Comparison of ENCODE assay signal across 8 cellular contexts in the genomic region with DNA sequence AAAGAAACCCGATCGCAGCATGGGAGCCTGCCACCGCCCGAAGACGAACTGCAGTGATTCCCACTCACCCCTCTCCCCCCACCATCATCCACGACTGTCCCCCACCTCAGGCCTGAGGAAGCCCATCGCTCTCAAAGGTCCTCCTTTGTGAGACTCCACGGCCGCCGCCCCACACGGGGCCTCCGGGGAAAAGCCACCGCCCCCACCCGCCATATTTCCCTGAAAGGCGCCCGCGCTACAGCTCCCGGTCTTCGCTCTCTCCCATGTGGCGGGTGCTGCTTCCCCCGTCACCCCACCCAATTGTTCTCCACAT. TPM values are rescaled to one million over a fixed set of nuclear protein-coding genes. Genes with fewer than 3 reads are reported as not detected.
A peak's percentile ranks its signal among the peaks of the same experiment; 100 is the strongest.
DNase-seq lines count a peak whose midpoint lies in the region; ATAC-seq and TF ChIP-seq lines count a peak whose summit lies in the region.

No MANE protein-coding gene starts in this region.

- H3K4me1 ChIP-seq in ACC112 (ENCODE audit: control insufficient read depth, insufficient read depth, low read length, unreplicated experiment) (peaks cover 14% of the 10 kb centered on the region), testis (peaks cover 32% of the 10 kb centered on the region)

- no peaks in the 10 kb centered on the region for H3K27me3 Mint-ChIP-seq in memory B cell

- H3K9me3 Mint-ChIP-seq in memory B cell = no peaks in the 10 kb centered on the region

- H3K4me3 ChIP-seq in ACC112 (ENCODE audit: low read depth, low read length) (peak overlapping the region; percentile 88), testis (peak overlapping the region; percentile 88 to 99)

- peaks cover 57% of the 10 kb centered on the region for H3K79me2 ChIP-seq in ACC112 (ENCODE audit: control insufficient read depth, insufficient read depth, low read length, unreplicated experiment)

- H3K36me3 ChIP-seq in ACC112 (ENCODE audit: insufficient read depth, low read length) = peaks cover 5% of the 10 kb centered on the region; the same call in 1 of the 2 replicates
- no peaks in the 10 kb centered on the region for H3K36me3 ChIP-seq in testis (ENCODE audit: low read depth, missing control alignments)

- no peaks in the 10 kb centered on the region for H3K27me3 ChIP-seq in ACC112 (ENCODE audit: insufficient read depth, low read length)
- H3K27me3 ChIP-seq in testis = no peaks in the 10 kb centered on the region

- no peak overlapping the region for H2AFZ ChIP-seq in ACC112 (ENCODE audit: low read length, unreplicated experiment)

- DNase-seq in NOMO-1 treated with DMSO at 0.1 percent for 48 hours (lab: John Stamatoyannopoulos, UW; ENCODE audit: unreplicated experiment) (peak; percentile 38), memory B cell (ENCODE audit: low spot score in 2 of 2) (no peak), testis (no peak), RKO (ENCODE audit: low spot score) (no peak), DMS79 treated with DMSO at 0.1 percent for 48 hours (lab: John Stamatoyannopoulos, UW) (no peak)

- peaks cover 3% of the 10 kb centered on the region for H3K36me3 Mint-ChIP-seq in memory B cell

- ATAC-seq in GM21381 (IDR thresholded peaks at IDR 0.05; ENCODE audit: unreplicated experiment) (peak; percentile 8), memory B cell (ENCODE audit: low read depth) (peak; percentile 19)

- intact Hi-C loops in testis (cut with DNase I; ENCODE audit: low total_unique reads) = no loop called here

- no peak for TF ChIP-seq CTCF in testis (IDR thresholded peaks at IDR 0.05)

- peaks cover 19% of the 10 kb centered on the region for H3K4me1 Mint-ChIP-seq in memory B cell

- WGBS in testis, 2 donors = 0 to 1% methylated on average over 16 to 20 of the region's 21 CpGs

- peak overlapping the region; percentile 98 for H3K27ac Mint-ChIP-seq in memory B cell

- no peak for TF ChIP-seq POLR2A in testis (IDR thresholded peaks at IDR 0.05)

- H3K9me3 ChIP-seq in testis = no peaks in the 10 kb centered on the region

- peak overlapping the region; percentile 95 for H3K4me3 Mint-ChIP-seq in memory B cell

- peak overlapping the region; percentile 95 for H3K27ac ChIP-seq in ACC112 (ENCODE audit: low read depth, low read length)
- H3K27ac ChIP-seq in cingulate gyrus (ENCODE audit: low read depth, low read length) = peak overlapping the region; percentile 91
- H3K27ac ChIP-seq in testis = peak overlapping the region; percentile 99 to 100

RNA-seq across cellular contexts. Expression of gene YWHAE, which starts 0.7 kb away (rescaled TPM):
- total RNA-seq in testis = 100 to 1,000 TPM; 678 to 749 TPM
- 649 TPM for polyA plus RNA-seq in testis (ENCODE audit: insufficient read depth, low read depth, low replicate concordance)

RNA-seq across cellular contexts. Expression of gene CRK, which starts 56.7 kb away (rescaled TPM):
- total RNA-seq in testis = 10 to 100 TPM; 68.4 to 79.1 TPM
- 45.7 TPM for polyA plus RNA-seq in testis (ENCODE audit: insufficient read depth, low read depth, low replicate concordance)
